Comparison of ENCODE assay signal across 17 cellular contexts in the genomic region with DNA sequence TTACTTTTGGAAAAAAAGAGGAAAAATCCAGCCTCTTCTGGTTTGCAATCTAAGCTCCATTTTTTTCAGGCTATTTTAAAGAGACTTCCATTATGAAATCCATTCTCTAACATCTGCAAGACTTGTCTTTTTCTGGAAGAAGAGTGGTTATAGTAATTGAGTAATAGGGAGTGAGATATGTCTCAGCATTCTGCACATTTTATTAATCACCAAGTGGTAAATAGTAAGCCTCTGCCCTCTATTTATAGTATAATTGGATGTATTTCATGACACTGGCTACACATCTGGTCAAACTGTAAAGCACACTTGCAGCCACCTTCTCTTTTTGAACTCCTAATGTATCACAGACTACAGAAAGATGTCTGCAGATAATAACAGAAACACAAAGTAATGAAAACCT.
"Had no signal": no experiment of that assay in that cellular context is flagged by ENCODE, and none has a peak within 500 bp of the region (broad histone marks: within the 10 kb centered on the region; RNA-seq: fewer than 3 reads in every experiment).

No MANE protein-coding gene starts in this region.

- H3K36me3 Mint-ChIP-seq: activated CD8-positive, alpha-beta memory T cell treated with anti-CD3 and anti-CD28 coated beads, Interleukin-2, amount 10 ng/mL, durations not matched to agents 7 days and 5 days; activated naive CD8-positive, alpha-beta T cell treated with anti-CD3 and anti-CD28 coated beads for 36 hours had no signal

- H3K27me3 Mint-ChIP-seq: activated CD8-positive, alpha-beta memory T cell treated with anti-CD3 and anti-CD28 coated beads, Interleukin-2, amount 10 ng/mL, durations not matched to agents 7 days and 5 days; activated naive CD8-positive, alpha-beta T cell treated with anti-CD3 and anti-CD28 coated beads for 36 hours; activated T-cell treated with anti-CD3 and anti-CD28 coated beads, Interleukin-2, amount 50 U/mL, for 24 hours; stimulated activated naive CD8-positive, alpha-beta T cell treated with anti-CD3 and anti-CD28 coated beads, Interleukin-15, amount 100 ng/mL, for 72 hours had no signal

- H3K4me3 ChIP-seq: ascending aorta, colonic mucosa, hepatocyte, pancreas, uterus had no signal

- H2AFZ ChIP-seq: hepatocyte had no signal

- H3K4me1 ChIP-seq: ascending aorta, colonic mucosa, pancreas, uterus had no signal

- H3K9me3 Mint-ChIP-seq: activated naive CD8-positive, alpha-beta T cell treated with anti-CD3 and anti-CD28 coated beads for 36 hours; activated T-cell treated with anti-CD3 and anti-CD28 coated beads, Interleukin-2, amount 50 U/mL, for 24 hours; stimulated activated naive CD8-positive, alpha-beta T cell treated with anti-CD3 and anti-CD28 coated beads, Interleukin-15, amount 100 ng/mL, for 72 hours; T-helper 2 cell treated with Interferon-gamma antibody and Interleukin-4, amounts not matched to agents 5 μg/mL and 100 μg/mL, for 36 hours had no signal

- H3K9me3 ChIP-seq: ascending aorta, colonic mucosa, pancreas, uterus had no signal

- H3K27ac Mint-ChIP-seq: activated CD8-positive, alpha-beta memory T cell treated with anti-CD3 and anti-CD28 coated beads, Interleukin-2, amount 10 ng/mL, durations not matched to agents 7 days and 5 days; activated naive CD8-positive, alpha-beta T cell treated with anti-CD3 and anti-CD28 coated beads for 36 hours; activated T-cell treated with anti-CD3 and anti-CD28 coated beads, Interleukin-2, amount 50 U/mL, for 24 hours; stimulated activated naive CD8-positive, alpha-beta T cell treated with anti-CD3 and anti-CD28 coated beads, Interleukin-15, amount 100 ng/mL, for 72 hours; T-helper 2 cell treated with Interferon-gamma antibody and Interleukin-4, amounts not matched to agents 5 μg/mL and 100 μg/mL, for 36 hours had no signal

- H3K79me2 ChIP-seq: hepatocyte had no signal

- H3K4me2 ChIP-seq: hepatocyte had no signal

- H3K27me3 ChIP-seq: ascending aorta, colonic mucosa, hepatocyte, pancreas, uterus had no signal

- H3K4me3 Mint-ChIP-seq: activated CD8-positive, alpha-beta memory T cell treated with anti-CD3 and anti-CD28 coated beads, Interleukin-2, amount 10 ng/mL, durations not matched to agents 7 days and 5 days; activated naive CD8-positive, alpha-beta T cell treated with anti-CD3 and anti-CD28 coated beads for 36 hours; activated T-cell treated with anti-CD3 and anti-CD28 coated beads, Interleukin-2, amount 50 U/mL, for 24 hours; T-helper 2 cell treated with Interferon-gamma antibody and Interleukin-4, amounts not matched to agents 5 μg/mL and 100 μg/mL, for 36 hours had no signal

- DNase-seq: activated CD4-positive, alpha-beta T cell treated with anti-CD3 and anti-CD28 coated beads, Interleukin-2, amount 50 U/mL, for 48 hours; activated CD8-positive, alpha-beta memory T cell treated with anti-CD3 and anti-CD28 coated beads, Interleukin-2, amount 10 ng/mL, durations not matched to agents 7 days and 5 days; activated effector memory CD4-positive, alpha-beta T cell treated with anti-CD3 and anti-CD28 coated beads, Interleukin-2, amount 50 U/mL, for 16 hours; activated naive CD8-positive, alpha-beta T cell treated with anti-CD3 and anti-CD28 coated beads for 36 hours; activated T-cell treated with anti-CD3 and anti-CD28 coated beads, Interleukin-2, amount 50 U/mL, for 24 hours; colonic mucosa; effector CD4-positive, alpha-beta T cell; kidney glomerular epithelial cell; pancreas; stimulated activated CD4-positive, alpha-beta T cell treated with anti-CD3 and anti-CD28 coated beads, Interleukin-4, amount 100 ng/mL, for 1 hour; stimulated activated CD8-positive, alpha-beta memory T cell treated with anti-CD3 and anti-CD28 coated beads, Interleukin-4, amount 100 ng/mL, for 48 hours; stimulated activated naive CD8-positive, alpha-beta T cell treated with anti-CD3 and anti-CD28 coated beads, Interleukin-15, amount 100 ng/mL, for 72 hours; uterus had no signal

- H3K27ac ChIP-seq: ascending aorta, colonic mucosa, hepatocyte, pancreas, uterus had no signal

- H3K36me3 ChIP-seq: ascending aorta, colonic mucosa, pancreas, uterus had no signal

- ATAC-seq: activated CD4-positive, CD25-positive, alpha-beta regulatory T cell treated with anti-CD3 and anti-CD28 coated beads, Interleukin-2, amount 50 U/mL, for 24 hours; activated CD8-positive, alpha-beta memory T cell treated with anti-CD3 and anti-CD28 coated beads, Interleukin-2, amount 10 ng/mL, durations not matched to agents 7 days and 5 days; pancreas; stimulated activated naive CD8-positive, alpha-beta T cell treated with anti-CD3 and anti-CD28 coated beads, Interleukin-15, amount 100 ng/mL, for 72 hours had no signal
